ENCODE assay signal across 23 cellular contexts in the genomic region with DNA sequence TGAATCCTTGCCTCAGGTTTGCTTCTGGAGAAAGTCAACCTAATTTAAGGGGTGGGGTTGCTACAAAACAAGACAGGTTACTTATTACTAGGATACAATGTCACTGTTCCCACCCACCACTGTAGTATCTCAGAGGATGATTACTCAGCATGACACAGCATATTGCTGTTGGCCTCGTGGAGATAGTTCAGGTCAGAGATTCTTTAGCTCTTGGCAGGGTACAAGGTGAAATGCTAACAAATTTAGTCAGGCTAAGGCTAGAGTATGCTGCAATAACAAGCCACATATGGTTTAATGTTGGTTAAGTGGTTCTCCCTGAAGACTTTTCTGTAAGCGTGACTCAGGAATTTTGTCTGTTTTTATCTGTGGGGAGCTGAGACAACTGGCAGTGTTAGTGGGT.
DNase-seq lines count a peak whose midpoint lies in the region; FAIRE-seq and TF ChIP-seq lines count a peak whose summit lies in the region.
"Had no signal": no experiment of that assay in that cellular context is flagged by ENCODE, and none has a peak within 500 bp of the region (broad histone marks: within the 10 kb centered on the region; RNA-seq: fewer than 3 reads in every experiment).

No MANE protein-coding gene starts in this region.

- no peak overlapping the region for H3K23ac ChIP-seq in mesendoderm (ENCODE audit: low read length)

- no peak for FAIRE-seq in bronchial epithelial cell (lab: Jason Lieb, UNC)
- FAIRE-seq: GM12878 had no signal

- no peak overlapping the region for H2BK120ac ChIP-seq in mesendoderm (ENCODE audit: low read depth, low read length)

- no peak overlapping the region for H2BK15ac ChIP-seq in mesendoderm (replicated peaks; ENCODE audit: low read depth)

- no peaks in the 10 kb centered on the region for H3K79me1 ChIP-seq in mesendoderm (ENCODE audit: low read length)

- no peak overlapping the region for H4K8ac ChIP-seq in mesendoderm (ENCODE audit: low read depth, low read length)

- H3K79me2 ChIP-seq in mesendoderm (ENCODE audit: control insufficient read depth, insufficient read depth, low read length), result no peaks in the 10 kb centered on the region

- no peak overlapping the region for H2AK5ac ChIP-seq in mesendoderm (ENCODE audit: low read length)

- H3K27me3 ChIP-seq in bronchial epithelial cell (ENCODE audit: control insufficient read depth, insufficient read depth, low read length) (no peaks in the 10 kb centered on the region), mesendoderm (ENCODE audit: insufficient read depth, low read length, poor library complexity) (no peaks in the 10 kb centered on the region)
- H3K27me3 ChIP-seq: SJCRH30 had no signal

- no peak overlapping the region for H3K4ac ChIP-seq in mesendoderm (ENCODE audit: low read depth, low read length)

- DNase-seq in AG10803 (ENCODE audit: low read depth), result peak; percentile 4
- peak; percentile 25 for DNase-seq in HT1080 (ENCODE audit: low read depth)
- DNase-seq in bronchial epithelial cell (ENCODE audit: low read depth), result peak; percentile 8
- peak; percentile 23 for DNase-seq in mesendoderm
- no peak for DNase-seq in stimulated activated CD8-positive, alpha-beta memory T cell treated with anti-CD3 and anti-CD28 coated beads, Interleukin-4, amount 100 ng/mL, for 48 hours
- no peak for DNase-seq in DMS 273 (lab: John Stamatoyannopoulos, UW; ENCODE audit: unreplicated experiment)
- DNase-seq in NCI-H524 treated with DMSO at 0.1 percent for 48 hours (lab: John Stamatoyannopoulos, UW), result no peak
- DNase-seq: ACHN; Calu3; CD4-positive, alpha-beta T cell; DND-41; GDM1; HCEC 1CT; KG1; NCI-H1105; NCI-H1694 treated with DMSO at 0.1 percent for 48 hours; NCI-H2107; NCI-H345; NK-92 treated with Interleukin-12 subunit alpha and Interleukin-12 subunit beta, amount 100 ng/mL, for 24 hours; SJCRH30 had no signal

- no CpG with 5 or more reads among the region's 2 CpGs for WGBS in mesendoderm (ENCODE audit: extremely low coverage, insufficient coverage, low lambda C conversion rate)

- H3K4me1 ChIP-seq in mesendoderm (ENCODE audit: control insufficient read depth, low read depth, low read length), result no peaks in the 10 kb centered on the region
- H3K4me1 ChIP-seq: SJCRH30 had no signal

- TF ChIP-seq CTCF in AG10803 (conservative IDR thresholded peaks at IDR 0.05; ENCODE audit: low read length), result no peak
- TF ChIP-seq CTCF in bronchial epithelial cell (IDR thresholded peaks at IDR 0.05; ENCODE audit: insufficient read depth, low read length, severe bottlenecking), result no peak

- no peak overlapping the region for H4K5ac ChIP-seq in mesendoderm (ENCODE audit: low read length)

- H3K56ac ChIP-seq in mesendoderm (ENCODE audit: low read length), result no peak overlapping the region

- H3K18ac ChIP-seq in mesendoderm (ENCODE audit: low read length), result no peak overlapping the region

- H3K27ac ChIP-seq in mesendoderm (ENCODE audit: low read depth, low read length), result no peak overlapping the region
- H3K27ac ChIP-seq: HL-60, RWPE1, SJCRH30 had no signal

- H2BK5ac ChIP-seq in mesendoderm (ENCODE audit: low read length), result no peak overlapping the region

- H3K36me3 ChIP-seq in bronchial epithelial cell (ENCODE audit: control insufficient read depth, insufficient read depth, low read length) (no peaks in the 10 kb centered on the region), mesendoderm (ENCODE audit: control insufficient read depth, insufficient read depth, low read length) (no peaks in the 10 kb centered on the region)
- H3K36me3 ChIP-seq: SJCRH30 had no signal

- no peak overlapping the region for H3K4me3 ChIP-seq in AG10803 (ENCODE audit: low read length)
- H3K4me3 ChIP-seq in bronchial epithelial cell (ENCODE audit: low read depth, low read length), result no peak overlapping the region
- H3K4me3 ChIP-seq in mesendoderm (ENCODE audit: low read length), result no peak overlapping the region
- H3K4me3 ChIP-seq: GM12878, SJCRH30 had no signal

- H3K4me2 ChIP-seq in mesendoderm (ENCODE audit: low read length), result no peak overlapping the region

- H3K9ac ChIP-seq in mesendoderm (ENCODE audit: low read length), result no peak overlapping the region

Comparison
In these comparisons a context has a peak if more than half of its experiments do, and no peak if none do; other contexts are left out.
1. DNase-seq: peak in AG10803 (single experiment), HT1080 (single experiment), bronchial epithelial cell (single experiment) and mesendoderm (single experiment); none in stimulated activated CD8-positive, alpha-beta memory T cell treated with anti-CD3 and anti-CD28 coated beads, Interleukin-4, amount 100 ng/mL, for 48 hours (single experiment), DMS 273 (single experiment) and NCI-H524 treated with DMSO at 0.1 percent for 48 hours (single experiment).